ENCODE assay signal across 9 cellular contexts in genomic region chr2:233426619-233427342, GRCh38.
DNase-seq lines count a peak whose midpoint lies in the region; ATAC-seq lines count a peak whose summit lies in the region.
"Had no signal": no experiment of that assay in that cellular context is flagged by ENCODE, and none has a peak within 500 bp of the region (broad histone marks: within the 10 kb centered on the region; RNA-seq: fewer than 3 reads in every experiment).

No MANE protein-coding gene starts in this region.

- H3K36me3 Mint-ChIP-seq in T-helper 2 cell treated with Interferon-gamma antibody and Interleukin-4, amounts not matched to agents 5 μg/mL and 100 μg/mL, for 36 hours (ENCODE audit: low read depth), result peaks cover 60% of the 10 kb centered on the region

- H3F3A ChIP-seq in GM23248 (ENCODE audit: insufficient read depth), result peaks cover 17% of the 10 kb centered on the region

- no peak overlapping the region for H3K9ac ChIP-seq in GM23248

- no peaks in the 10 kb centered on the region for H3K9me3 ChIP-seq in GM23248 (ENCODE audit: low read depth)
- no peaks in the 10 kb centered on the region for H3K9me3 ChIP-seq in aorta (ENCODE audit: control insufficient read depth, low read length)

- H3K4me3 Mint-ChIP-seq in T-helper 2 cell treated with Interferon-gamma antibody and Interleukin-4, amounts not matched to agents 5 μg/mL and 100 μg/mL, for 36 hours, result no peak overlapping the region

- no peak overlapping the region for H3K4me2 ChIP-seq in GM23248 (ENCODE audit: unreplicated experiment)

- H3K36me3 ChIP-seq in GM23248 (ENCODE audit: low read depth) (no peaks in the 10 kb centered on the region), aorta (ENCODE audit: control insufficient read depth in 1 of 2, insufficient read depth in 2 of 2, low read length in 1 of 2) (no peaks in the 10 kb centered on the region)

- no peak overlapping the region for H3K27ac Mint-ChIP-seq in T-helper 2 cell treated with Interferon-gamma antibody and Interleukin-4, amounts not matched to agents 5 μg/mL and 100 μg/mL, for 36 hours

- H3K4me1 Mint-ChIP-seq in T-helper 2 cell treated with Interferon-gamma antibody and Interleukin-4, amounts not matched to agents 5 μg/mL and 100 μg/mL, for 36 hours (ENCODE audit: low read depth), result peaks cover 62% of the 10 kb centered on the region

- in situ Hi-C loops in GM23248 (cut with MboI), result no loop called here

- peaks cover 11% of the 10 kb centered on the region for H3K4me1 ChIP-seq in GM23248 (ENCODE audit: insufficient read depth)
- H3K4me1 ChIP-seq in aorta (ENCODE audit: control insufficient read depth in 1 of 2, insufficient read depth in 2 of 2, low read length in 2 of 2), result peaks cover 0 to 6% of the 10 kb centered on the region in 2 donors

- DNase-seq in GM23248 (peak; percentile 78), dedifferentiated amniotic fluid mesenchymal stem cell (ENCODE audit: extremely low spot score) (peak; percentile 22), epidermal melanocyte (ENCODE audit: insufficient read length, low spot score) (no peak), GF-D8 (lab: John Stamatoyannopoulos, UW) (no peak), aorta (no peak)
- peak; percentile 50 for DNase-seq in T-helper 2 cell treated with Interferon-gamma antibody and Interleukin-4, amounts not matched to agents 5 μg/mL and 100 μg/mL, for 36 hours (ENCODE audit: low spot score)
- peak; percentile 81 for DNase-seq in stimulated activated CD4-positive, alpha-beta T cell treated with anti-CD3 and anti-CD28 coated beads, Interleukin-15, amount 100 ng/mL, for 24 hours
- DNase-seq: heart right ventricle had no signal

- no peaks in the 10 kb centered on the region for H3K27me3 Mint-ChIP-seq in T-helper 2 cell treated with Interferon-gamma antibody and Interleukin-4, amounts not matched to agents 5 μg/mL and 100 μg/mL, for 36 hours (ENCODE audit: low read depth)

- WGBS in GM23248 (ENCODE audit: low coverage in 1 of 2, low lambda C conversion rate in 2 of 2, missing lambda C conversion rate in 2 of 2), 2 experiments, result 27 to 28% methylated on average over 7 of the region's 7 CpGs
- WGBS in aorta, 2 donors, result 91% methylated on average over 7 of the region's 7 CpGs

- no peaks in the 10 kb centered on the region for H4K20me1 ChIP-seq in GM23248 (ENCODE audit: insufficient read depth)

- H3K9me3 Mint-ChIP-seq in T-helper 2 cell treated with Interferon-gamma antibody and Interleukin-4, amounts not matched to agents 5 μg/mL and 100 μg/mL, for 36 hours, result peaks cover 16% of the 10 kb centered on the region

- H3K27me3 ChIP-seq in GM23248 (replicated peaks; ENCODE audit: insufficient read depth) (no peaks in the 10 kb centered on the region), aorta (ENCODE audit: control insufficient read depth in 1 of 2, insufficient read depth in 2 of 2, low read length in 1 of 2) (no peaks in the 10 kb centered on the region)
- H3K27me3 ChIP-seq: heart right ventricle had no signal

- H3K4me3 ChIP-seq in GM23248, result no peak overlapping the region
- H3K4me3 ChIP-seq in aorta (ENCODE audit: low read length in 2 of 2), result no peak overlapping the region
- H3K4me3 ChIP-seq: heart right ventricle had no signal

- no peaks in the 10 kb centered on the region for H3K79me2 ChIP-seq in GM23248 (ENCODE audit: insufficient read depth)

- H3K27ac ChIP-seq in GM23248 (peak overlapping the region; percentile 9; the same call in 1 of the 2 replicates), aorta (ENCODE audit: low read depth in 1 of 2, low read length in 2 of 2) (no peak overlapping the region)

- intact Hi-C loops in aorta (cut with DNase I), result no loop called here

- ATAC-seq in aorta (ENCODE audit: low FRiP score), result no peak
- no peak for ATAC-seq in HG03039 (IDR thresholded peaks at IDR 0.05; ENCODE audit: unreplicated experiment)
- ATAC-seq: heart right ventricle had no signal

- H2AFZ ChIP-seq in GM23248, result no peak overlapping the region

- H3K9me2 ChIP-seq in GM23248 (ENCODE audit: insufficient read depth), result no peaks in the 10 kb centered on the region

Comparison
In these comparisons a context has a peak if more than half of its experiments do, and no peak if none do; other contexts are left out.
1. DNase-seq: peak in GM23248 (single experiment), T-helper 2 cell treated with Interferon-gamma antibody and Interleukin-4, amounts not matched to agents 5 μg/mL and 100 μg/mL, for 36 hours (single experiment), dedifferentiated amniotic fluid mesenchymal stem cell (single experiment) and stimulated activated CD4-positive, alpha-beta T cell treated with anti-CD3 and anti-CD28 coated beads, Interleukin-15, amount 100 ng/mL, for 24 hours (single experiment); none in epidermal melanocyte (single experiment), GF-D8 (single experiment) and aorta (0 of 2).